ENCODE assay signal across 20 cellular contexts in genomic region chr18:12640881-12641200, GRCh38. TPM values are rescaled to one million over a fixed set of nuclear protein-coding genes. Genes with fewer than 3 reads are reported as not detected.
A peak's percentile ranks its signal among the peaks of the same experiment; 100 is the strongest.
DNase-seq lines count a peak whose midpoint lies in the region; ATAC-seq and TF ChIP-seq lines count a peak whose summit lies in the region.
"Had no signal": no experiment of that assay in that cellular context is flagged by ENCODE, and none has a peak within 500 bp of the region (broad histone marks: within the 10 kb centered on the region; RNA-seq: fewer than 3 reads in every experiment).

No MANE protein-coding gene starts in this region.

- WGBS in heart left ventricle, 4 donors = 65 to 70% (median 67%) methylated on average over 6 of the region's 6 CpGs

- H3K27ac ChIP-seq in HEK293 (ENCODE audit: extremely low read depth, low read depth, low read length) (no peak overlapping the region), heart left ventricle (peak overlapping the region in 11 of 12 donors; percentile 13 to 83 (median 64)), gastrocnemius medialis (peak overlapping the region in 3 of 4 donors; percentile 53 to 71 (median 54)), OCI-LY7 (ENCODE audit: low read depth, low read length, poor library complexity, severe bottlenecking) (no peak overlapping the region)
- H3K27ac ChIP-seq: thoracic aorta had no signal

- H3K27me3 ChIP-seq in heart left ventricle (no peaks in the 10 kb centered on the region), gastrocnemius medialis (no peaks in the 10 kb centered on the region)
- H3K27me3 ChIP-seq: sigmoid colon had no signal

- TF ChIP-seq POLR2A in heart left ventricle (IDR thresholded peaks at IDR 0.05) (no peak), gastrocnemius medialis (IDR thresholded peaks at IDR 0.05) (no peak)

- in situ Hi-C loops in gastrocnemius medialis (cut with MboI; ENCODE audit: low sequenced_read_pairs in 4 of 4) = loop anchor here in 2 of 4 donors (10.0 to 25.0 kb wide), 2 partner anchors 86 to 104 kb away; no protein-coding TSS in a partner anchor

- peak overlapping the region in 1 of 5 experiments; percentile 59 for H3K4me3 Mint-ChIP-seq in brain
- H3K4me3 Mint-ChIP-seq: activated B cell treated with CpG ODN at 0.5 μM for 24 hours; activated naive CD8-positive, alpha-beta T cell treated with anti-CD3 and anti-CD28 coated beads for 36 hours; activated T-helper 1 cell treated with anti-CD3 and anti-CD28 coated beads, Interleukin-12 subunit alpha, Interleukin-12 subunit beta, Interleukin-2, Interleukin-4 antibody, amounts not matched to agents 30 ng/mL and 10 ng/mL and 1 ng/mL, durations not matched to agents 14 hours and 24 hours and 36 hours; T-helper 17 cell had no signal

- H3K27ac Mint-ChIP-seq in brain = peak overlapping the region in 4 of 5 experiments; percentile 30 to 80 (median 70)
- H3K27ac Mint-ChIP-seq: activated B cell treated with CpG ODN at 0.5 μM for 24 hours; activated naive CD8-positive, alpha-beta T cell treated with anti-CD3 and anti-CD28 coated beads for 36 hours; activated T-helper 1 cell treated with anti-CD3 and anti-CD28 coated beads, Interleukin-12 subunit alpha, Interleukin-12 subunit beta, Interleukin-2, Interleukin-4 antibody, amounts not matched to agents 30 ng/mL and 10 ng/mL and 1 ng/mL, durations not matched to agents 14 hours and 24 hours and 36 hours; T-helper 17 cell had no signal

- H3K4me1 Mint-ChIP-seq in brain = peaks cover 63% of the 10 kb centered on the region
- H3K4me1 Mint-ChIP-seq: activated B cell treated with CpG ODN at 0.5 μM for 24 hours had no signal

- H3K36me3 Mint-ChIP-seq in brain = peaks cover 33% of the 10 kb centered on the region
- H3K36me3 Mint-ChIP-seq: activated naive CD8-positive, alpha-beta T cell treated with anti-CD3 and anti-CD28 coated beads for 36 hours had no signal

- H3K9me3 Mint-ChIP-seq in brain = no peaks in the 10 kb centered on the region
- H3K9me3 Mint-ChIP-seq: activated B cell treated with CpG ODN at 0.5 μM for 24 hours; activated naive CD8-positive, alpha-beta T cell treated with anti-CD3 and anti-CD28 coated beads for 36 hours; activated T-helper 1 cell treated with anti-CD3 and anti-CD28 coated beads, Interleukin-12 subunit alpha, Interleukin-12 subunit beta, Interleukin-2, Interleukin-4 antibody, amounts not matched to agents 30 ng/mL and 10 ng/mL and 1 ng/mL, durations not matched to agents 14 hours and 24 hours and 36 hours had no signal

- CTCF ChIA-PET in HEK293 (lab: Yijun Ruan, JAX) = interaction anchor here (0.7 to 1.7 kb wide), 4 partner anchors 10 to 264 kb away, joined by 3 to 6 read pairs (median 4); partner anchors contain the start of gene AFG3L2
- CTCF ChIA-PET in OCI-LY7 (lab: Charles Lee; ENCODE audit: unreplicated experiment) = no interaction called here

- no peaks in the 10 kb centered on the region for H3K79me2 ChIP-seq in OCI-LY7 (ENCODE audit: insufficient read depth, low read depth, low read length)

- intact Hi-C loops in heart left ventricle (cut with DNase I) = loop anchor here in 1 of 10 donors (10.0 kb wide), 1 partner anchor 86 kb away; no protein-coding TSS in a partner anchor
- intact Hi-C loops in gastrocnemius medialis (cut with DNase I; ENCODE audit: low total_unique reads) = no loop called here
- intact Hi-C loops in OCI-LY7 (cut with micrococcal nuclease; ENCODE audit: unreplicated experiment) = no loop called here

- no peak overlapping the region for H2AFZ ChIP-seq in OCI-LY7 (ENCODE audit: low read length)

- peaks cover 14% of the 10 kb centered on the region for H3K4me1 ChIP-seq in HEK293 (ENCODE audit: control insufficient read depth, insufficient read depth, low read length)
- peaks cover 0 to 42% (median 15%) of the 10 kb centered on the region in 12 donors for H3K4me1 ChIP-seq in heart left ventricle
- peaks cover 17 to 23% of the 10 kb centered on the region in 2 donors for H3K4me1 ChIP-seq in gastrocnemius medialis
- no peaks in the 10 kb centered on the region for H3K4me1 ChIP-seq in OCI-LY7 (ENCODE audit: insufficient read depth, low read length, poor library complexity, severe bottlenecking)

- H3K36me3 ChIP-seq in HEK293 (ENCODE audit: control insufficient read depth in 2 of 2, insufficient read depth in 1 of 2, low read length in 2 of 2) (peaks cover 0 to 5% of the 10 kb centered on the region in 2 experiments; a peak in 1 of 3 replicates), heart left ventricle (no peaks in the 10 kb centered on the region), gastrocnemius medialis (no peaks in the 10 kb centered on the region), OCI-LY7 (ENCODE audit: insufficient read depth, low read length) (no peaks in the 10 kb centered on the region)
- H3K36me3 ChIP-seq: sigmoid colon, thoracic aorta had no signal

- no peak overlapping the region for H3K4me2 ChIP-seq in OCI-LY7 (ENCODE audit: low read length)

- H3K9me3 ChIP-seq in HEK293 (ENCODE audit: control insufficient read depth, insufficient read depth, low read depth, low read length) (no peaks in the 10 kb centered on the region), heart left ventricle (no peaks in the 10 kb centered on the region), gastrocnemius medialis (no peaks in the 10 kb centered on the region), OCI-LY7 (ENCODE audit: low read length) (no peaks in the 10 kb centered on the region)
- H3K9me3 ChIP-seq: sigmoid colon, thoracic aorta had no signal

- ATAC-seq in heart left ventricle (peak in 3 of 4 donors; percentile 16 to 32 (median 18)), gastrocnemius medialis (peak; percentile 1 to 2), HG03354 (IDR thresholded peaks at IDR 0.05; ENCODE audit: poor library complexity, severe bottlenecking, unreplicated experiment) (no peak)
- ATAC-seq: left colon, T-helper 17 cell had no signal

- H3K4me3 ChIP-seq in HEK293 (ENCODE audit: low read depth, low read length) (no peak overlapping the region), heart left ventricle (no peak overlapping the region), gastrocnemius medialis (no peak overlapping the region), OCI-LY7 (ENCODE audit: low read depth, low read length, poor library complexity, severe bottlenecking) (no peak overlapping the region)
- H3K4me3 ChIP-seq: sigmoid colon, thoracic aorta had no signal

- H3K27me3 Mint-ChIP-seq in brain = peaks cover 3% of the 10 kb centered on the region

- POLR2A ChIA-PET in HEK293 (lab: Yijun Ruan, JAX) (interaction anchor here (0.6 kb wide), 1 partner anchor 308 kb away, joined by 3 read pairs; no protein-coding TSS in a partner anchor), OCI-LY7 (lab: Charles Lee) (interaction anchor here (0.9 kb wide), 1 partner anchor 12 kb away, joined by 3 read pairs; no protein-coding TSS in a partner anchor)

- no TSS peak for BruUV-seq in OCI-LY7 (replicated peaks; lab: Mats Ljungman, UMichigan)

- TF ChIP-seq CTCF in HEK293 (tag by site-specific recombination; IDR thresholded peaks at IDR 0.05) (no peak; the same call in 1 of the 2 replicates), brain (conservative IDR thresholded peaks at IDR 0.05) (no peak), heart left ventricle (IDR thresholded peaks at IDR 0.05) (no peak), gastrocnemius medialis (IDR thresholded peaks at IDR 0.05 in 4 of 5, conservative IDR thresholded peaks at IDR 0.05 in 1 of 5) (no peak), OCI-LY7 (conservative IDR thresholded peaks at IDR 0.05; ENCODE audit: low read length) (no peak)

- H3K9me2 ChIP-seq in OCI-LY7 (ENCODE audit: insufficient read depth, low read length) = no peaks in the 10 kb centered on the region

- no peak for DNase-seq in heart left ventricle
- no peak for DNase-seq in gastrocnemius medialis
- DNase-seq in OCI-LY7 (ENCODE audit: low spot score) = no peak
- no peak for DNase-seq in DMS79 treated with DMSO at 0.1 percent for 48 hours (lab: John Stamatoyannopoulos, UW)
- DNase-seq in activated CD4-positive, CD25-positive, alpha-beta regulatory T cell (lab: John Stamatoyannopoulos, UW) = no peak
- DNase-seq: activated B cell treated with CpG ODN at 0.5 μM for 24 hours; activated naive CD8-positive, alpha-beta T cell treated with anti-CD3 and anti-CD28 coated beads for 36 hours; effector CD4-positive, alpha-beta T cell; GDM1; KG1; left colon; NCI-H1105; sigmoid colon; stimulated activated CD4-positive, alpha-beta T cell treated with anti-CD3 and anti-CD28 coated beads, Interleukin-2, amount 100 ng/mL, for 48 hours; T-helper 17 cell had no signal

- no peaks in the 10 kb centered on the region for H4K20me1 ChIP-seq in OCI-LY7 (ENCODE audit: insufficient read depth, low read length)

TF ChIP-seq in HEK293, 187 proteins besides CTCF, POLR2A, EP300 and RAD21:
- TF ChIP-seq ZIC2 (tag by site-specific recombination; IDR thresholded peaks at IDR 0.05) = no peak
- TF ChIP-seq ZBTB17 (tag by site-specific recombination; IDR thresholded peaks at IDR 0.05) = peak; percentile 43; the same call in 1 of the 2 replicates

RNA-seq across cellular contexts. Expression of gene SPIRE1, which starts 17.1 kb away (rescaled TPM):
- polyA plus RNA-seq in brain (ENCODE audit: insufficient read depth, low read depth, low replicate concordance) (14.4 TPM), heart left ventricle (10 to 100 TPM in 1 of 2 donors, 1 to 10 TPM in 1; 8.3 to 28.2 TPM)
- total RNA-seq in heart left ventricle (10 to 100 TPM; 35.8 to 67.6 (median 48.0) TPM), gastrocnemius medialis (10 to 100 TPM; 48.3 to 82.7 (median 55.1) TPM), OCI-LY7 (2022) (1.1 and 2.4 TPM in 2 replicates)
- total RNA-seq in OCI-LY7 (2014; rRNA removed; shearing (Covaris generic)) = 0.19 TPM in 1 of 2 replicates, not detected in the other

Comparison
In these comparisons a context has a peak if more than half of its experiments do, and no peak if none do; other contexts are left out.
1. H3K27ac ChIP-seq: peak in heart left ventricle (11 of 12) and gastrocnemius medialis (3 of 4); none in HEK293 (single experiment) and OCI-LY7 (single experiment).
2. RNA of gene SPIRE1, which starts 17.1 kb away (total RNA-seq): 48.3 to 82.7 TPM in gastrocnemius medialis and 35.8 to 67.6 TPM in heart left ventricle; 0.19 to 2.4 TPM in OCI-LY7; every median in the first group is over 10 times any median in the second.